1 cellular context compared by ENCODE assay signal in the genomic region with DNA sequence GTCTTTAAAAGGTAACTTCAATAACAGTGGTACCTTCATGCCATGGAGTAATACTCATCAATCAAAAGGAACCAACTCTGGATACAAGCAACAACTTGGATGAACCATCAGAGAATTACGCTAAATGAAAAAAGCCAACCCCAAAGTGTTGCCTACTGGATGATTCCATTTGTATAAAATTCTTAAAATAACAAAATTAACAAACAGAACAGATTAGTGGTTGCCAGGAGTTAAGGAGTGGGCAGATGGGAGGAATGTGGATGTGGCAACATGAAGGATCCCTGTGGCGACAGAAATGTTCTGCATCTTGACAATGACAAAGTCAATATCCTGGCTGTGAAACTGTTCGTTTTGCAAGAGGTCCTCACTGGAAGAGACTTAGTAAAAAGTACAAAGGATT.
TF ChIP-seq lines count a peak whose summit lies in the region.

No MANE protein-coding gene starts in this region.

TF ChIP-seq in IMR-90, 13 proteins besides CTCF, POLR2A, EP300 and RAD21:
- TF ChIP-seq CHD1 (IDR thresholded peaks at IDR 0.05; ENCODE audit: low read depth, low read length) (no peak), MAZ (IDR thresholded peaks at IDR 0.05; ENCODE audit: borderline replicate concordance, low read depth, low read length) (no peak), SMC3 (IDR thresholded peaks at IDR 0.05; ENCODE audit: low read depth, low read length) (no peak), CEBPB (IDR thresholded peaks at IDR 0.05; ENCODE audit: low read depth, low read length) (peak; percentile 93)
- TF ChIP-seq, protein P1, sequence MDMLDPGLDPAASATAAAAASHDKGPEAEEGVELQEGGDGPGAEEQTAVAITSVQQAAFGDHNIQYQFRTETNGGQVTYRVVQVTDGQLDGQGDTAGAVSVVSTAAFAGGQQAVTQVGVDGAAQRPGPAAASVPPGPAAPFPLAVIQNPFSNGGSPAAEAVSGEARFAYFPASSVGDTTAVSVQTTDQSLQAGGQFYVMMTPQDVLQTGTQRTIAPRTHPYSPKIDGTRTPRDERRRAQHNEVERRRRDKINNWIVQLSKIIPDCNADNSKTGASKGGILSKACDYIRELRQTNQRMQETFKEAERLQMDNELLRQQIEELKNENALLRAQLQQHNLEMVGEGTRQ (IDR thresholded peaks at IDR 0.05; ENCODE audit: low read depth, low read length), result no peak
